Comparison of ENCODE assay signal across 9 cellular contexts in genomic region chr7:47581442-47581820, GRCh38. TPM values are rescaled to one million over a fixed set of nuclear protein-coding genes. Genes with fewer than 3 reads are reported as not detected.
DNase-seq lines count a peak whose midpoint lies in the region; ATAC-seq and TF ChIP-seq lines count a peak whose summit lies in the region.
"Had no signal": no experiment of that assay in that cellular context is flagged by ENCODE, and none has a peak within 500 bp of the region (broad histone marks: within the 10 kb centered on the region; RNA-seq: fewer than 3 reads in every experiment).

No MANE protein-coding gene starts in this region.

- H3K36me3 ChIP-seq in lower lobe of right lung (no peaks in the 10 kb centered on the region), thyroid gland (no peaks in the 10 kb centered on the region)

- H3K27me3 ChIP-seq in lower lobe of right lung (ENCODE audit: low read depth) (no peaks in the 10 kb centered on the region), thyroid gland (no peaks in the 10 kb centered on the region)

- ATAC-seq in lower lobe of right lung: peak; percentile 41 to 50
- no peak for ATAC-seq in activated CD4-positive, CD25-positive, alpha-beta regulatory T cell treated with anti-CD3 and anti-CD28 coated beads, Interleukin-2, amount 50 U/mL, for 24 hours
- ATAC-seq in GM21619 (IDR thresholded peaks at IDR 0.05; ENCODE audit: unreplicated experiment): no peak
- ATAC-seq in GM18909 (IDR thresholded peaks at IDR 0.05; ENCODE audit: poor library complexity, unreplicated experiment): no peak

- intact Hi-C loops in lower lobe of right lung (cut with DNase I) (no loop called here), thyroid gland (cut with DNase I) (no loop called here)

- peak; percentile 53 for DNase-seq in DMS 273 (lab: John Stamatoyannopoulos, UW; ENCODE audit: unreplicated experiment)
- no peak for DNase-seq in DMS 273 treated with DMSO at 0.1 percent for 48 hours (lab: John Stamatoyannopoulos, UW)
- DNase-seq in cardiac fibroblast (ENCODE audit: low read depth in 2 of 2): peak in 1 of 2 donors; percentile 18
- DNase-seq in lower lobe of right lung: no peak
- DNase-seq in thyroid gland: peak; percentile 30 to 44

- H3K9me3 ChIP-seq in lower lobe of right lung: no peaks in the 10 kb centered on the region
- no peaks in the 10 kb centered on the region for H3K9me3 ChIP-seq in thyroid gland

- TF ChIP-seq CTCF in cardiac fibroblast (IDR thresholded peaks at IDR 0.05; ENCODE audit: low read depth, low read length) (no peak), lower lobe of right lung (IDR thresholded peaks at IDR 0.05) (no peak), thyroid gland (IDR thresholded peaks at IDR 0.05) (no peak)

- WGBS in thyroid gland, 2 donors: 0% methylated on average over 19 of the region's 36 CpGs; no CpG with 5 or more reads in 1 of the 2 donors

- no peak for TF ChIP-seq POLR2A in thyroid gland (IDR thresholded peaks at IDR 0.05)

- H3K27ac ChIP-seq in lower lobe of right lung (peak overlapping the region; percentile 85), thyroid gland (peak overlapping the region; percentile 61 to 86 (median 85))
- H3K27ac ChIP-seq: 22Rv1 had no signal

- H3K4me1 ChIP-seq in lower lobe of right lung: peaks cover 82% of the 10 kb centered on the region
- H3K4me1 ChIP-seq in thyroid gland: peaks cover 41 to 64% of the 10 kb centered on the region in 2 donors

- H3K4me3 ChIP-seq in cardiac fibroblast (replicated peaks in 1 of 2; ENCODE audit: low read depth in 2 of 2, low read length in 2 of 2) (peak overlapping the region; percentile 84 to 92), lower lobe of right lung (peak overlapping the region; percentile 71), thyroid gland (replicated peaks in 1 of 3) (peak overlapping the region; percentile 56 to 92 (median 56))

RNA-seq across cellular contexts. Expression of gene TNS3, which starts 0.5 kb away (rescaled TPM):
- total RNA-seq in lower lobe of right lung (174 TPM), thyroid gland (10 to 100 TPM; 65.8 to 93.0 (median 80.7) TPM)

Comparison
In these comparisons a context has a peak if more than half of its experiments do, and no peak if none do; other contexts are left out.
1. DNase-seq: peak in DMS 273 (single experiment) and thyroid gland (2 of 2); none in DMS 273 treated with DMSO at 0.1 percent for 48 hours (single experiment) and lower lobe of right lung (single experiment).
2. ATAC-seq: peak in lower lobe of right lung (2 of 2); none in activated CD4-positive, CD25-positive, alpha-beta regulatory T cell treated with anti-CD3 and anti-CD28 coated beads, Interleukin-2, amount 50 U/mL, for 24 hours (0 of 2), GM21619 (single experiment) and GM18909 (single experiment).
3. Peak in every context shown above with its lines, with median percentiles within 50 percentile points of each other: H3K4me3 ChIP-seq.